In genomic region chr17:68329331-68329730, GRCh38 we compare ENCODE assay signal across 21 cellular contexts.
"Had no signal": no experiment of that assay in that cellular context is flagged by ENCODE, and none has a peak within 500 bp of the region (broad histone marks: within the 10 kb centered on the region; RNA-seq: fewer than 3 reads in every experiment).

No MANE protein-coding gene starts in this region.

- H3K4me3 ChIP-seq: Peyer's patch, SJCRH30 had no signal

- H3K27ac ChIP-seq: HL-60, Peyer's patch, SJCRH30 had no signal

- H3K27me3 ChIP-seq: Peyer's patch, SJCRH30 had no signal

- H3K36me3 ChIP-seq: Peyer's patch, SJCRH30 had no signal

- ATAC-seq: Right ventricle myocardium inferior, SK-N-SH treated with all-trans-retinoic acid at 6 μM for 48 hours had no signal

- FAIRE-seq: HTR-8/SVneo had no signal

- DNase-seq: KBM-7, MV-4-11, NCI-H1048, NCI-H1105 treated with DMSO at 0.1 percent for 48 hours, NCI-H1417 treated with DMSO at 0.1 percent for 48 hours, NCI-H146, NCI-H1694 treated with DMSO at 0.1 percent for 48 hours, NCI-H1930, NCI-H2081, NCI-H2107, NCI-H2227 treated with DMSO at 0.1 percent for 48 hours, NCI-H524, NCI-H526 treated with DMSO at 0.1 percent for 48 hours, NCI-H774, Peyer's patch, SHP77 treated with DMSO at 0.1 percent for 48 hours, SJCRH30 had no signal

- H3K4me1 ChIP-seq: Peyer's patch, SJCRH30 had no signal
